Comparison of ENCODE assay signal across 8 cellular contexts in the genomic region with DNA sequence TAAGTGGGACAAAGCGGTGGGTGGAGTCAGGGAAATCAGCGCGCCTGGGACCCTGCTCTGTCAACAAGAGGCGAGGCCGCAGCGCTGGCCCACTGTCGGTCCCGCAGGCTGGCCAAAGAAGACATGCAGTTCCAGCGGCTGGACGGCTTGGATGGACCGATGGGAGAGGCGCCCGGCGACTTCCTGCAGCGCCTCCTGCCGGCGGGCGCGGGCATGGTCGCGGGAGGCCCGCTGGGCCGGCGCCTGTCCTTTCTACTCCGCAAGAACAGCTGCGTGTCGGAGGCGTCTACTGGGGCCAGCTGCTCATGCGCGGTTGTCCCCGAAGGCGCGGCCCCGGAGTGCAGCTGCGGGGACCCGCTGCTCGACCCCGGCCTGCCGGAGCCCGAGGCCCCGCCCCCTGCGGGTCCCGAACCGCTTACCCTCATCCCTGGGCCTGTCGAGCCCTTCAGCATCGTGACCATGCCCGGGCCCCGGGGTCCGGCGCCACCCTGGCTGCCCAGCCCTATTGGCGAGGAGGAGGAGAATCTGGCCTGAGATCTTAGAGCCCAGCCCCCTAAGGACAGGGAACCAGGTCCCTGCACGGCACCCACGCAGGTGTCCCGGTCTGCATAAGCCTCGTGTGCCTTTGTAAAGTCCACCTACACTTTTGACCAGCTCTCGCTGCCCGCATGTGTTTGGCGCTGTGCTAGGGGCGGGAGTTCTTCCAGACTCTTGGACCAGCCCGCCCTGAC. TPM values are rescaled to one million over a fixed set of nuclear protein-coding genes. Genes with fewer than 3 reads are reported as not detected.
A peak's percentile ranks its signal among the peaks of the same experiment; 100 is the strongest.
DNase-seq lines count a peak whose midpoint lies in the region; ATAC-seq and TF ChIP-seq lines count a peak whose summit lies in the region.

No MANE protein-coding gene starts in this region.

- H3K4me1 ChIP-seq in BE2C (no peaks in the 10 kb centered on the region), HEK293 (ENCODE audit: control insufficient read depth, insufficient read depth, low read length) (no peaks in the 10 kb centered on the region), esophagus (ENCODE audit: control insufficient read depth in 2 of 2, insufficient read depth in 2 of 2, low read length in 1 of 2) (peaks cover 0 to 2% of the 10 kb centered on the region in 2 donors), mucosa of rectum (ENCODE audit: control insufficient read depth in 2 of 2, insufficient read depth in 2 of 2, low read length in 2 of 2) (peaks cover 8 to 10% of the 10 kb centered on the region in 2 donors)

- peak; percentile 88 for TF ChIP-seq CTCF in BE2C (IDR thresholded peaks at IDR 0.05; ENCODE audit: low read depth, low read length)
- TF ChIP-seq CTCF in HEK293 (tag by site-specific recombination; IDR thresholded peaks at IDR 0.05), result peak; percentile 89

- no peak overlapping the region for H3K27ac ChIP-seq in HEK293 (ENCODE audit: extremely low read depth, low read depth, low read length)
- H3K27ac ChIP-seq in esophagus (ENCODE audit: low read depth in 2 of 2, low read length in 1 of 2), result no peak overlapping the region
- H3K27ac ChIP-seq in mucosa of rectum (ENCODE audit: low read depth in 2 of 2, low read length in 2 of 2), result no peak overlapping the region

- DNase-seq in BE2C (peak; percentile 83), NOMO-1 treated with dmso at 0.1 percent for 144 hours (lab: John Stamatoyannopoulos, UW; ENCODE audit: unreplicated experiment) (peak; percentile 23), activated T-cell treated with anti-CD3 and anti-CD28 coated beads for 48 hours (ENCODE audit: low read depth) (peak; percentile 74)
- DNase-seq in stimulated activated naive CD8-positive, alpha-beta T cell treated with anti-CD3 and anti-CD28 coated beads, Interleukin-15, amount 100 ng/mL, for 72 hours, result peak; percentile 71 to 75

- peak overlapping the region in 1 of 2 donors; percentile 7 for H3K9ac ChIP-seq in mucosa of rectum (ENCODE audit: low read depth in 1 of 2, low read length in 2 of 2)

- ATAC-seq in stimulated activated naive CD8-positive, alpha-beta T cell treated with anti-CD3 and anti-CD28 coated beads, Interleukin-15, amount 100 ng/mL, for 72 hours, result peak; percentile 85
- no peak for ATAC-seq in HG03571 (IDR thresholded peaks at IDR 0.05; ENCODE audit: unreplicated experiment)

- H3K4me3 ChIP-seq in BE2C (ENCODE audit: low read depth, low read length) (peak overlapping the region; percentile 44), HEK293 (ENCODE audit: low read depth, low read length) (peak overlapping the region; percentile 1; the same call in 1 of the 2 replicates), esophagus (ENCODE audit: low read depth in 1 of 2, low read length in 2 of 2) (peak overlapping the region; percentile 32 to 39), mucosa of rectum (ENCODE audit: low read length in 2 of 2) (peak overlapping the region; percentile 48 to 57)

- peaks cover 26% of the 10 kb centered on the region for H3K27me3 ChIP-seq in BE2C
- H3K27me3 ChIP-seq in esophagus (ENCODE audit: control insufficient read depth in 1 of 2, insufficient read depth in 2 of 2, low read length in 2 of 2), result no peaks in the 10 kb centered on the region
- H3K27me3 ChIP-seq in mucosa of rectum (ENCODE audit: control insufficient read depth in 2 of 2, insufficient read depth in 2 of 2, low read length in 2 of 2), result peaks cover 0 to 4% of the 10 kb centered on the region in 2 donors

- H3K4me3 Mint-ChIP-seq in stimulated activated naive CD8-positive, alpha-beta T cell treated with anti-CD3 and anti-CD28 coated beads, Interleukin-15, amount 100 ng/mL, for 72 hours, result peak overlapping the region; percentile 60 to 75

- H3K27ac Mint-ChIP-seq in stimulated activated naive CD8-positive, alpha-beta T cell treated with anti-CD3 and anti-CD28 coated beads, Interleukin-15, amount 100 ng/mL, for 72 hours, result no peak overlapping the region

- 6% methylated on average over 49 to 60 of the region's 60 CpGs for WGBS in esophagus, 2 donors

- peaks cover 11% of the 10 kb centered on the region for H3K4me1 Mint-ChIP-seq in stimulated activated naive CD8-positive, alpha-beta T cell treated with anti-CD3 and anti-CD28 coated beads, Interleukin-15, amount 100 ng/mL, for 72 hours

- POLR2A ChIA-PET in HEK293 (lab: Yijun Ruan, JAX), result interaction anchor here (1.0 to 1.3 kb wide), 2 partner anchors 9 to 35 kb away, joined by 4 to 6 read pairs; no protein-coding TSS in a partner anchor

- H3K9me3 ChIP-seq in BE2C (no peaks in the 10 kb centered on the region), HEK293 (ENCODE audit: control insufficient read depth, insufficient read depth, low read depth, low read length) (no peaks in the 10 kb centered on the region), esophagus (ENCODE audit: control insufficient read depth in 2 of 2, insufficient read depth in 1 of 2, low read depth in 1 of 2, low read length in 1 of 2) (no peaks in the 10 kb centered on the region), mucosa of rectum (ENCODE audit: control insufficient read depth in 2 of 2, low read length in 2 of 2) (no peaks in the 10 kb centered on the region)

- peaks cover 51% of the 10 kb centered on the region for H3K27me3 Mint-ChIP-seq in stimulated activated naive CD8-positive, alpha-beta T cell treated with anti-CD3 and anti-CD28 coated beads, Interleukin-15, amount 100 ng/mL, for 72 hours

- H3K9me3 Mint-ChIP-seq in stimulated activated naive CD8-positive, alpha-beta T cell treated with anti-CD3 and anti-CD28 coated beads, Interleukin-15, amount 100 ng/mL, for 72 hours, result no peaks in the 10 kb centered on the region

- no peaks in the 10 kb centered on the region for H3K36me3 ChIP-seq in BE2C
- no peaks in the 10 kb centered on the region; a peak in 1 of 3 replicates for H3K36me3 ChIP-seq in HEK293 (ENCODE audit: control insufficient read depth in 2 of 2, insufficient read depth in 1 of 2, low read length in 2 of 2)
- H3K36me3 ChIP-seq in esophagus (ENCODE audit: control insufficient read depth in 2 of 2, insufficient read depth in 2 of 2, low read length in 1 of 2), result peaks cover 0 to 6% of the 10 kb centered on the region in 2 donors
- H3K36me3 ChIP-seq in mucosa of rectum (ENCODE audit: control insufficient read depth in 2 of 2, insufficient read depth in 2 of 2, low read length in 2 of 2), result no peaks in the 10 kb centered on the region

- CTCF ChIA-PET in HEK293 (lab: Yijun Ruan, JAX), result interaction anchor here (0.6 to 14.1 kb wide), 33 partner anchors 8 to 1055 kb away, joined by 3 to 386 read pairs (median 5); a partner anchor contains a TSS

TF ChIP-seq in HEK293, 187 proteins besides CTCF, POLR2A, EP300 and RAD21 (continues in another document):
- peak; percentile 42; the same call in 1 of the 2 replicates for TF ChIP-seq ZNF76 (tag by site-specific recombination; IDR thresholded peaks at IDR 0.05; ENCODE audit: borderline replicate concordance, low read depth)
- 0 out of 2 replicates have a peak, but pooled peaks have one; percentile 36 for TF ChIP-seq ZNF629 (tag by site-specific recombination; IDR thresholded peaks at IDR 0.05)
- TF ChIP-seq, protein P1, sequence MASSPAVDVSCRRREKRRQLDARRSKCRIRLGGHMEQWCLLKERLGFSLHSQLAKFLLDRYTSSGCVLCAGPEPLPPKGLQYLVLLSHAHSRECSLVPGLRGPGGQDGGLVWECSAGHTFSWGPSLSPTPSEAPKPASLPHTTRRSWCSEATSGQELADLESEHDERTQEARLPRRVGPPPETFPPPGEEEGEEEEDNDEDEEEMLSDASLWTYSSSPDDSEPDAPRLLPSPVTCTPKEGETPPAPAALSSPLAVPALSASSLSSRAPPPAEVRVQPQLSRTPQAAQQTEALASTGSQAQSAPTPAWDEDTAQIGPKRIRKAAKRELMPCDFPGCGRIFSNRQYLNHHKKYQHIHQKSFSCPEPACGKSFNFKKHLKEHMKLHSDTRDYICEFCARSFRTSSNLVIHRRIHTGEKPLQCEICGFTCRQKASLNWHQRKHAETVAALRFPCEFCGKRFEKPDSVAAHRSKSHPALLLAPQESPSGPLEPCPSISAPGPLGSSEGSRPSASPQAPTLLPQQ (tag by site-specific recombination; IDR thresholded peaks at IDR 0.05), result peak; percentile 23; the same call in 1 of the 2 replicates
- peak; percentile 16 for TF ChIP-seq ZNF654 (tag by site-specific recombination; IDR thresholded peaks at IDR 0.05; ENCODE audit: low read depth)
- peak; percentile 26; the same call in 1 of the 2 replicates for TF ChIP-seq KLF10 (tag by site-specific recombination; IDR thresholded peaks at IDR 0.05)
- TF ChIP-seq, protein P2, sequence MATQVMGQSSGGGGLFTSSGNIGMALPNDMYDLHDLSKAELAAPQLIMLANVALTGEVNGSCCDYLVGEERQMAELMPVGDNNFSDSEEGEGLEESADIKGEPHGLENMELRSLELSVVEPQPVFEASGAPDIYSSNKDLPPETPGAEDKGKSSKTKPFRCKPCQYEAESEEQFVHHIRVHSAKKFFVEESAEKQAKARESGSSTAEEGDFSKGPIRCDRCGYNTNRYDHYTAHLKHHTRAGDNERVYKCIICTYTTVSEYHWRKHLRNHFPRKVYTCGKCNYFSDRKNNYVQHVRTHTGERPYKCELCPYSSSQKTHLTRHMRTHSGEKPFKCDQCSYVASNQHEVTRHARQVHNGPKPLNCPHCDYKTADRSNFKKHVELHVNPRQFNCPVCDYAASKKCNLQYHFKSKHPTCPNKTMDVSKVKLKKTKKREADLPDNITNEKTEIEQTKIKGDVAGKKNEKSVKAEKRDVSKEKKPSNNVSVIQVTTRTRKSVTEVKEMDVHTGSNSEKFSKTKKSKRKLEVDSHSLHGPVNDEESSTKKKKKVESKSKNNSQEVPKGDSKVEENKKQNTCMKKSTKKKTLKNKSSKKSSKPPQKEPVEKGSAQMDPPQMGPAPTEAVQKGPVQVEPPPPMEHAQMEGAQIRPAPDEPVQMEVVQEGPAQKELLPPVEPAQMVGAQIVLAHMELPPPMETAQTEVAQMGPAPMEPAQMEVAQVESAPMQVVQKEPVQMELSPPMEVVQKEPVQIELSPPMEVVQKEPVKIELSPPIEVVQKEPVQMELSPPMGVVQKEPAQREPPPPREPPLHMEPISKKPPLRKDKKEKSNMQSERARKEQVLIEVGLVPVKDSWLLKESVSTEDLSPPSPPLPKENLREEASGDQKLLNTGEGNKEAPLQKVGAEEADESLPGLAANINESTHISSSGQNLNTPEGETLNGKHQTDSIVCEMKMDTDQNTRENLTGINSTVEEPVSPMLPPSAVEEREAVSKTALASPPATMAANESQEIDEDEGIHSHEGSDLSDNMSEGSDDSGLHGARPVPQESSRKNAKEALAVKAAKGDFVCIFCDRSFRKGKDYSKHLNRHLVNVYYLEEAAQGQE (tag by site-specific recombination; IDR thresholded peaks at IDR 0.05), result peak; percentile 32; the same call in 1 of the 2 replicates

RNA-seq across cellular contexts. Expression of a gene that starts 6.1 kb away (rescaled TPM):
- polyA plus RNA-seq in BE2C (2012; ENCODE audit: insufficient read depth, insufficient read length, low read depth), result not detected
- polyA plus RNA-seq in esophagus, result under 1 TPM; 0.06 TPM

RNA-seq across cellular contexts. Expression of a gene that starts 17.6 kb away (rescaled TPM):
- polyA plus RNA-seq in BE2C (2012; ENCODE audit: insufficient read depth, insufficient read length, low read depth), result 21.0 TPM
- polyA plus RNA-seq in esophagus, result 100 to 1,000 TPM in 1 of 2 donors, 10 to 100 TPM in 1; 47.9 to 103 TPM

RNA-seq across cellular contexts. Expression of a gene that starts 20.4 kb away (rescaled TPM):
- polyA plus RNA-seq in BE2C (2012; ENCODE audit: insufficient read depth, insufficient read length, low read depth), result 266 TPM
- polyA plus RNA-seq in esophagus, result 10 to 100 TPM; 46.2 to 74.1 TPM

RNA-seq across cellular contexts. Expression of a gene that starts 23.2 kb away (rescaled TPM):
- polyA plus RNA-seq in BE2C (2012; ENCODE audit: insufficient read depth, insufficient read length, low read depth), result 547 TPM
- 100 to 1,000 TPM; 212 to 215 TPM for polyA plus RNA-seq in esophagus

RNA-seq across cellular contexts. Expression of a gene that starts 33.6 kb away (rescaled TPM):
- polyA plus RNA-seq in BE2C (2012; ENCODE audit: insufficient read depth, insufficient read length, low read depth), result 179 TPM
- 100 to 1,000 TPM; 175 to 339 TPM for polyA plus RNA-seq in esophagus

Comparison
In these comparisons a context has a peak if more than half of its experiments do, and no peak if none do; other contexts are left out.
1. DNase-seq: peak in every context shown above with its lines; median percentile 83 in BE2C; 74 in activated T-cell treated with anti-CD3 and anti-CD28 coated beads for 48 hours; 73 in stimulated activated naive CD8-positive, alpha-beta T cell treated with anti-CD3 and anti-CD28 coated beads, Interleukin-15, amount 100 ng/mL, for 72 hours; 23 in NOMO-1 treated with dmso at 0.1 percent for 144 hours.
2. H3K4me3 ChIP-seq: peak in every context shown above with its lines; median percentile 52 in mucosa of rectum; 44 in BE2C; 36 in esophagus; 1 in HEK293.